Comparison of ENCODE assay signal across 8 cellular contexts in genomic region chr1:176208034-176208433, GRCh38. TPM values are rescaled to one million over a fixed set of nuclear protein-coding genes. Genes with fewer than 3 reads are reported as not detected.
DNase-seq lines count a peak whose midpoint lies in the region; ATAC-seq and TF ChIP-seq lines count a peak whose summit lies in the region.

No MANE protein-coding gene starts in this region.

- peaks cover 43% of the 10 kb centered on the region for H3K79me2 ChIP-seq in Loucy (ENCODE audit: insufficient read depth, low read length)

- H3K27me3 Mint-ChIP-seq in nephron (ENCODE audit: low read depth): no peaks in the 10 kb centered on the region

- H3K27ac Mint-ChIP-seq in nephron: peak overlapping the region; percentile 93 to 99 (median 98)

- TF ChIP-seq CTCF in BJ (IDR thresholded peaks at IDR 0.05; ENCODE audit: insufficient read depth, low read depth, low read length): no peak
- no peak for TF ChIP-seq CTCF in Loucy (conservative IDR thresholded peaks at IDR 0.05; ENCODE audit: low read length)
- no peak for TF ChIP-seq CTCF in nephron (IDR thresholded peaks at IDR 0.05; ENCODE audit: unreplicated experiment in 3 of 3)
- TF ChIP-seq CTCF in omental fat pad (IDR thresholded peaks at IDR 0.05): no peak
- no peak for TF ChIP-seq CTCF in GM20000 (IDR thresholded peaks at IDR 0.05; ENCODE audit: extremely low read depth, missing control alignments)

- no peak for ATAC-seq in omental fat pad (ENCODE audit: low FRiP score)

- peak overlapping the region; percentile 81 for H3K4me2 ChIP-seq in Loucy (ENCODE audit: low read depth, low read length, poor library complexity, severe bottlenecking)

- H3K27me3 ChIP-seq in BJ (ENCODE audit: control insufficient read depth, insufficient read depth, low read length) (no peaks in the 10 kb centered on the region), Loucy (ENCODE audit: insufficient read depth, low read length, poor library complexity, severe bottlenecking) (no peaks in the 10 kb centered on the region), duodenal mucosa (ENCODE audit: control insufficient read depth in 1 of 2, insufficient read depth in 2 of 2, low read length in 2 of 2) (no peaks in the 10 kb centered on the region)

- POLR2A ChIA-PET in BJ (lab: Charles Lee): interaction anchor here (0.6 kb wide), 1 partner anchor 264 kb away, joined by 3 read pairs; no protein-coding TSS in a partner anchor

- H4K20me1 ChIP-seq in Loucy (ENCODE audit: insufficient read depth, low read length, poor library complexity, severe bottlenecking): peaks cover 33% of the 10 kb centered on the region

- no peaks in the 10 kb centered on the region for H3K9me2 ChIP-seq in Loucy (replicated peaks; ENCODE audit: low read depth, low read length)

- H3K4me3 ChIP-seq in BJ (ENCODE audit: low read depth, low read length) (peak overlapping the region; percentile 97), Loucy (ENCODE audit: low read length, poor library complexity, severe bottlenecking) (peak overlapping the region; percentile 99), duodenal mucosa (ENCODE audit: low read depth in 1 of 2, low read length in 2 of 2) (peak overlapping the region; percentile 96 to 99)

- H3K36me3 Mint-ChIP-seq in nephron (ENCODE audit: low read depth): no peaks in the 10 kb centered on the region

- H3K36me3 ChIP-seq in BJ (ENCODE audit: control insufficient read depth, insufficient read depth, low read length) (no peaks in the 10 kb centered on the region), Loucy (ENCODE audit: insufficient read depth, low read length) (no peaks in the 10 kb centered on the region), duodenal mucosa (ENCODE audit: control insufficient read depth in 1 of 2, insufficient read depth in 2 of 2, low read length in 2 of 2) (no peaks in the 10 kb centered on the region)

- H3K9ac ChIP-seq in Loucy (ENCODE audit: low read depth, low read length, poor library complexity, severe bottlenecking) (peak overlapping the region; percentile 84), duodenal mucosa (ENCODE audit: low read depth in 1 of 2, low read length in 2 of 2) (peak overlapping the region; percentile 87 to 92)

- peaks cover 30% of the 10 kb centered on the region for H3K4me1 Mint-ChIP-seq in nephron

- H3K27ac ChIP-seq in duodenal mucosa (ENCODE audit: low read depth, low read length): no peak overlapping the region

- H3K4me1 ChIP-seq in Loucy (ENCODE audit: insufficient read depth, low read length, poor library complexity, severe bottlenecking) (peaks cover 24% of the 10 kb centered on the region), duodenal mucosa (ENCODE audit: control insufficient read depth in 1 of 2, insufficient read depth in 2 of 2, low read length in 2 of 2) (peaks cover 20 to 31% of the 10 kb centered on the region in 2 donors)

- H3K9me3 Mint-ChIP-seq in nephron: no peaks in the 10 kb centered on the region

- H3K4me3 Mint-ChIP-seq in nephron: peak overlapping the region; percentile 95 to 99 (median 98)

- CTCF ChIA-PET in BJ (lab: Yijun Ruan, JAX): interaction anchor here (1.2 kb wide), 1 partner anchor 88 kb away, joined by 7 read pairs; no protein-coding TSS in a partner anchor

- no peak for DNase-seq in BJ (ENCODE audit: low read depth)
- no peak for DNase-seq in omental fat pad (ENCODE audit: low spot score)
- no peak for DNase-seq in stimulated activated naive CD4-positive, alpha-beta T cell treated with Interleukin-2 at 50 U/mL for 16 hours (lab: John Stamatoyannopoulos, UW)
- no peak for DNase-seq in GM20000 (ENCODE audit: low spot score)
- no peak for DNase-seq in COLO668 (lab: John Stamatoyannopoulos, UW; ENCODE audit: unreplicated experiment)

- H3K9me3 ChIP-seq in Loucy (ENCODE audit: insufficient read depth, low read depth, low read length) (no peaks in the 10 kb centered on the region), duodenal mucosa (ENCODE audit: control insufficient read depth in 1 of 2, low read length in 2 of 2) (no peaks in the 10 kb centered on the region)

- no peaks in the 10 kb centered on the region for H3F3A ChIP-seq in Loucy (ENCODE audit: low read depth)

- H2AFZ ChIP-seq in Loucy (ENCODE audit: low read length): peak overlapping the region; percentile 72

RNA-seq across cellular contexts. Expression of gene COP1, which starts 0.9 kb away (rescaled TPM):
- 14.8 and 31.2 TPM in 2 replicates for polyA plus RNA-seq in BJ (2011; rRNA removed)
- 29.6 and 32.8 TPM in 2 replicates for polyA minus RNA-seq in BJ (2011; rRNA and poly(A)+ RNA removed)
- 10 to 100 TPM; 43.6 to 83.7 (median 50.6) TPM for total RNA-seq in omental fat pad
